Comparison of ENCODE assay signal across 1 cellular context in genomic region chr9:136613824-136614371, GRCh38.
TF ChIP-seq lines count a peak whose summit lies in the region.

No MANE protein-coding gene starts in this region.

TF ChIP-seq in K562, 482 proteins besides CTCF, POLR2A, EP300 and RAD21 (continued from another document):
- TF ChIP-seq TRIM25 (IDR thresholded peaks at IDR 0.05; ENCODE audit: borderline replicate concordance) (no peak), E2F1 (CRISPR knock-in tag; IDR thresholded peaks at IDR 0.05) (no peak), RBBP5 (IDR thresholded peaks at IDR 0.05; ENCODE audit: borderline replicate concordance, insufficient read depth, low read length, poor library complexity, severe bottlenecking) (peak; percentile 30), SMARCE1 (IDR thresholded peaks at IDR 0.05) (no peak), NFRKB (IDR thresholded peaks at IDR 0.05; ENCODE audit: low read depth) (no peak), ELK1 (CRISPR knock-in tag; IDR thresholded peaks at IDR 0.05) (0 out of 2 replicates have a peak, but pooled peaks have one; percentile 64), ZNF695 (CRISPR knock-in tag; IDR thresholded peaks at IDR 0.05) (0 out of 2 replicates have a peak, but pooled peaks have one; percentile 24), HMGN3 (IDR thresholded peaks at IDR 0.05; ENCODE audit: borderline replicate concordance, extremely low read depth, insufficient read length, low read depth, low read length) (peak; percentile 15), ZNF24 (IDR thresholded peaks at IDR 0.05) (no peak), ZBTB9 (CRISPR knock-in tag; IDR thresholded peaks at IDR 0.05) (peak; percentile 34; the same call in 1 of the 2 replicates), KDM5B (IDR thresholded peaks at IDR 0.05; ENCODE audit: insufficient replicate concordance, low read depth, low read length) (peak; percentile 28), IRF2 (CRISPR knock-in tag; IDR thresholded peaks at IDR 0.05) (peak; percentile 43; the same call in 1 of the 2 replicates)
- TF ChIP-seq, protein P1, sequence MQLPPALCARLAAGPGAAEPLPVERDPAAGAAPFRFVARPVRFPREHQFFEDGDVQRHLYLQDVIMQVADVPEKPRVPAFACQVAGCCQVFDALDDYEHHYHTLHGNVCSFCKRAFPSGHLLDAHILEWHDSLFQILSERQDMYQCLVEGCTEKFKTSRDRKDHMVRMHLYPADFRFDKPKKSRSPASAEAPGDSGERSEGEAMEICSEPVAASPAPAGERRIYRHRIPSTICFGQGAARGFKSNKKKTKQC (CRISPR knock-in tag; IDR thresholded peaks at IDR 0.05): 0 out of 2 replicates have a peak, but pooled peaks have one; percentile 1
